Comparison of ENCODE assay signal across 8 cellular contexts in genomic region chr11:76379811-76380160, GRCh38. TPM values are rescaled to one million over a fixed set of nuclear protein-coding genes. Genes with fewer than 3 reads are reported as not detected.
DNase-seq lines count a peak whose midpoint lies in the region; ATAC-seq, FAIRE-seq and TF ChIP-seq lines count a peak whose summit lies in the region.

No MANE protein-coding gene starts in this region.

- peaks cover 38% of the 10 kb centered on the region for H3K4me1 ChIP-seq in CD8-positive, alpha-beta T cell (ENCODE audit: insufficient read depth, low read length)
- H3K4me1 ChIP-seq in PC-3 (ENCODE audit: insufficient read depth, low read length): peaks cover 24% of the 10 kb centered on the region
- peaks cover 0 to 2% of the 10 kb centered on the region in 2 donors for H3K4me1 ChIP-seq in esophagus (ENCODE audit: control insufficient read depth in 2 of 2, insufficient read depth in 2 of 2, low read length in 1 of 2)
- peaks cover 11 to 61% (median 47%) of the 10 kb centered on the region in 3 donors for H3K4me1 ChIP-seq in pancreas

- in situ Hi-C loops in KBM-7 (cut with MboI; ENCODE audit: low pct_unique_long_range_greater_than_20kb, low sequenced_read_pairs): no loop called here

- peaks cover 68% of the 10 kb centered on the region for H3K4me1 Mint-ChIP-seq in CD8-positive, alpha-beta T cell (ENCODE audit: low read depth)

- H3K9me3 Mint-ChIP-seq in CD8-positive, alpha-beta T cell: no peaks in the 10 kb centered on the region

- H3K36me3 Mint-ChIP-seq in CD8-positive, alpha-beta T cell: peaks cover 11% of the 10 kb centered on the region

- no peaks in the 10 kb centered on the region for H3K9me2 ChIP-seq in PC-3 (replicated peaks; ENCODE audit: low read length)

- peak overlapping the region; percentile 95 for H3K4me2 ChIP-seq in PC-3 (ENCODE audit: low read length)

- peak overlapping the region; percentile 62 for H3K4me3 ChIP-seq in CD8-positive, alpha-beta T cell (ENCODE audit: low read depth, low read length)
- H3K4me3 ChIP-seq in PC-3 (ENCODE audit: low read length): peak overlapping the region; percentile 73
- H3K4me3 ChIP-seq in esophagus (ENCODE audit: low read depth in 1 of 2, low read length in 2 of 2): peak overlapping the region; percentile 82 to 87
- peak overlapping the region; percentile 92 to 97 (median 94) for H3K4me3 ChIP-seq in pancreas

- H3K4me3 Mint-ChIP-seq in CD8-positive, alpha-beta T cell: peak overlapping the region; percentile 89

- 20 to 25% methylated on average over 6 of the region's 6 CpGs for WGBS in esophagus, 2 donors
- 3 to 5% methylated on average over 6 of the region's 6 CpGs for WGBS in pancreas, 2 donors

- H3K27me3 Mint-ChIP-seq in CD8-positive, alpha-beta T cell (ENCODE audit: low read depth): no peaks in the 10 kb centered on the region

- H4K20me1 ChIP-seq in PC-3 (ENCODE audit: low read length): peaks cover 44% of the 10 kb centered on the region

- no peaks in the 10 kb centered on the region for H3K27me3 ChIP-seq in CD8-positive, alpha-beta T cell (ENCODE audit: insufficient read depth, low read length)
- H3K27me3 ChIP-seq in PC-3 (ENCODE audit: low read length): no peaks in the 10 kb centered on the region
- H3K27me3 ChIP-seq in esophagus (ENCODE audit: control insufficient read depth in 1 of 2, insufficient read depth in 2 of 2, low read length in 2 of 2): no peaks in the 10 kb centered on the region
- no peaks in the 10 kb centered on the region for H3K27me3 ChIP-seq in pancreas

- peak overlapping the region; percentile 90 for H3K27ac Mint-ChIP-seq in CD8-positive, alpha-beta T cell

- no peaks in the 10 kb centered on the region for H3K36me3 ChIP-seq in CD8-positive, alpha-beta T cell (ENCODE audit: insufficient read depth, low read length)
- no peaks in the 10 kb centered on the region for H3K36me3 ChIP-seq in PC-3 (ENCODE audit: low read depth, low read length)
- no peaks in the 10 kb centered on the region for H3K36me3 ChIP-seq in esophagus (ENCODE audit: control insufficient read depth in 2 of 2, insufficient read depth in 2 of 2, low read length in 1 of 2)
- no peaks in the 10 kb centered on the region for H3K36me3 ChIP-seq in pancreas

- intact Hi-C loops in CD8-positive, alpha-beta T cell (cut with DNase I, micrococcal nuclease): loop anchor here (2.0 to 10.0 kb wide), 8 partner anchors 171 to 1982 kb away; partner anchors contain the start of genes PGM2L1 (in 2 of the 2), INTS4 (in 1 of the 2), RPS3 (in 1 of the 2) and SERPINH1 (in 1 of the 2)
- intact Hi-C loops in PC-3 (cut with micrococcal nuclease) (no loop called here), pancreas (cut with DNase I) (no loop called here)

- FAIRE-seq in pancreas (lab: Jason Lieb, UNC): no peak

- H3F3A ChIP-seq in PC-3 (ENCODE audit: low read length, unreplicated experiment): no peaks in the 10 kb centered on the region

- CTCF ChIA-PET in CD8-positive, alpha-beta T cell (lab: Charles Lee): no interaction called here
- CTCF ChIA-PET in PC-3 (lab: Charles Lee): interaction anchor here (0.6 kb wide), 1 partner anchor 98 kb away, joined by 9 read pairs; no protein-coding TSS in a partner anchor

- peak overlapping the region; percentile 15 for H2AFZ ChIP-seq in PC-3 (ENCODE audit: low read length)

- no peak for DNase-seq in CD8-positive, alpha-beta T cell
- DNase-seq in PC-3: no peak
- no peak for DNase-seq in pancreas
- no peak for DNase-seq in GM19238 (ENCODE audit: insufficient read length, low spot score)
- no peak for DNase-seq in KBM-7
- no peak for DNase-seq in pons (ENCODE audit: low spot score)
- no peak for DNase-seq in middle frontal gyrus (ENCODE audit: extremely low spot score, low spot score)

- no peak for ATAC-seq in CD8-positive, alpha-beta T cell
- ATAC-seq in PC-3 (no peak), pancreas (no peak)

- peaks cover 70% of the 10 kb centered on the region for H3K79me2 ChIP-seq in PC-3 (ENCODE audit: low read length)

- H3K9ac ChIP-seq in PC-3 (ENCODE audit: low read length): peak overlapping the region; percentile 82

- no peak for TF ChIP-seq CTCF in CD8-positive, alpha-beta T cell (IDR thresholded peaks at IDR 0.05)
- TF ChIP-seq CTCF in PC-3 (conservative IDR thresholded peaks at IDR 0.05; ENCODE audit: low read depth, low read length) (no peak), pancreas (IDR thresholded peaks at IDR 0.05) (no peak)

- no peaks in the 10 kb centered on the region for H3K9me3 ChIP-seq in CD8-positive, alpha-beta T cell (ENCODE audit: low read length)
- H3K9me3 ChIP-seq in PC-3 (ENCODE audit: low read length) (no peaks in the 10 kb centered on the region), esophagus (ENCODE audit: control insufficient read depth in 2 of 2, insufficient read depth in 1 of 2, low read depth in 1 of 2, low read length in 1 of 2) (no peaks in the 10 kb centered on the region), pancreas (no peaks in the 10 kb centered on the region)

- TSS peak; percentile 66 for BruUV-seq in PC-3 (replicated peaks; lab: Mats Ljungman, UMichigan)

- H3K27ac ChIP-seq in CD8-positive, alpha-beta T cell (ENCODE audit: low read depth, low read length): peak overlapping the region; percentile 46
- no peak overlapping the region for H3K27ac ChIP-seq in PC-3 (ENCODE audit: low read length)
- H3K27ac ChIP-seq in esophagus (ENCODE audit: low read depth in 2 of 2, low read length in 1 of 2): no peak overlapping the region
- H3K27ac ChIP-seq in pancreas: peak overlapping the region; percentile 77 to 90 (median 87)

- POLR2A ChIA-PET in CD8-positive, alpha-beta T cell (lab: Charles Lee): no interaction called here
- POLR2A ChIA-PET in PC-3 (lab: Charles Lee; ENCODE audit: unreplicated experiment): no interaction called here

RNA-seq across cellular contexts. Expression of gene THAP12, which starts 1.1 kb away (rescaled TPM):
- total RNA-seq in CD8-positive, alpha-beta T cell: 10 to 100 TPM; 44.7 to 47.2 TPM
- total RNA-seq in PC-3 (2014; rRNA removed) (42.2 and 50.5 TPM in 2 replicates), pancreas (10 to 100 TPM; 19.4 to 41.7 (median 31.9) TPM)
- polyA plus RNA-seq in esophagus (1 to 10 TPM; 5.5 to 6.6 TPM), pancreas (10 to 100 TPM; 20.1 to 22.6 TPM)

RNA-seq across cellular contexts. Expression of gene GVQW3, which starts 1.3 kb away (rescaled TPM):
- 1 to 10 TPM; 1.4 to 1.6 TPM for total RNA-seq in CD8-positive, alpha-beta T cell
- total RNA-seq in PC-3 (2014; rRNA removed): 1.2 and 3.4 TPM in 2 replicates
- under 1 TPM; 0.11 to 0.16 TPM for polyA plus RNA-seq in esophagus
- total RNA-seq in pancreas: 1 to 10 TPM; 2.3 to 9.1 (median 4.6) TPM
- 1 to 10 TPM; 1.8 to 1.9 TPM for polyA plus RNA-seq in pancreas

Comparison
In these comparisons a context has a peak if more than half of its experiments do, and no peak if none do; other contexts are left out.
1. H3K27ac ChIP-seq: peak in CD8-positive, alpha-beta T cell (single experiment) and pancreas (4 of 4); none in PC-3 (single experiment) and esophagus (0 of 2).
2. intact Hi-C loops: an anchor here in CD8-positive, alpha-beta T cell (2.0 to 10.0 kb wide); none called in PC-3 and pancreas.
3. Peak in every context shown above with its lines, with median percentiles within 50 percentile points of each other: H3K4me3 ChIP-seq.